ENCODE assay signal across 8 cellular contexts in genomic region chr20:48827880-48828733, GRCh38. TPM values are rescaled to one million over a fixed set of nuclear protein-coding genes. Genes with fewer than 3 reads are reported as not detected.
DNase-seq lines count a peak whose midpoint lies in the region; ATAC-seq and TF ChIP-seq lines count a peak whose summit lies in the region.

PREX1 (minus strand) TSS chr20:48827999; CDS start chr20:48827860, 139 bp downstream.

- intact Hi-C loops in IMR-90 (cut with micrococcal nuclease), result loop anchor here (5.0 to 10.0 kb wide), 2 partner anchors 79 to 173 kb away; no protein-coding TSS in a partner anchor
- intact Hi-C loops in adrenal gland (cut with DNase I), result loop anchor here in 1 of 2 donors (5.0 kb wide), 1 partner anchor 161 kb away; no protein-coding TSS in a partner anchor

- H3K9me3 ChIP-seq in IMR-90 (ENCODE audit: control insufficient read depth, insufficient read depth, low read length), result no peaks in the 10 kb centered on the region
- no peaks in the 10 kb centered on the region for H3K9me3 ChIP-seq in adrenal gland (replicated peaks in 1 of 3)
- no peaks in the 10 kb centered on the region for H3K9me3 ChIP-seq in right atrium auricular region

- BruUV-seq in IMR-90 (replicated peaks; lab: Mats Ljungman, UMichigan), result no TSS peak

- no peak within 1 kb of the TSS for H4K8ac ChIP-seq in IMR-90 (ENCODE audit: low read depth in 2 of 2, low read length in 2 of 2)

- H3K79me1 ChIP-seq in IMR-90 (ENCODE audit: low read depth in 1 of 2, low read length in 2 of 2), result no peaks in the 10 kb centered on the region

- H3K27me3 ChIP-seq in IMR-90 (ENCODE audit: control insufficient read depth, insufficient read depth, low read length) (peaks cover 18% of the 10 kb centered on the region), adrenal gland (no peaks in the 10 kb centered on the region), right atrium auricular region (no peaks in the 10 kb centered on the region)

- peaks cover 38% of the 10 kb centered on the region for H3K4me1 Mint-ChIP-seq in T-helper 1 cell treated with Interleukin-12 subunit alpha and Interleukin-12 subunit beta and Interleukin-4 antibody, amounts not matched to agents 30 μg/mL and 1 μg/mL, for 36 hours (ENCODE audit: low read depth)

- H3K36me3 ChIP-seq in IMR-90 (ENCODE audit: control insufficient read depth, insufficient read depth, low read length) (no peaks in the 10 kb centered on the region), adrenal gland (replicated peaks in 1 of 2) (no peaks in the 10 kb centered on the region), right atrium auricular region (no peaks in the 10 kb centered on the region), urinary bladder (ENCODE audit: insufficient read depth) (no peaks in the 10 kb centered on the region)

- DNase-seq in Caki2 (ENCODE audit: low read depth) (peak; percentile 93), IMR-90 (peak; percentile 61), adrenal gland (peak; percentile 78 to 86 (median 82)), right atrium auricular region (ENCODE audit: low spot score) (no peak), pulmonary artery endothelial cell (ENCODE audit: low read depth, low spot score) (peak; percentile 63)

- peaks cover 4% of the 10 kb centered on the region; the same call in 1 of the 2 replicates for H3K9me1 ChIP-seq in IMR-90 (ENCODE audit: insufficient read depth, low read length)

- peak within 1 kb of the TSS; percentile 68 for H3K4me2 ChIP-seq in IMR-90 (ENCODE audit: low read depth, low read length)

- WGBS in IMR-90 (ENCODE audit: extremely low coverage in 2 of 2, insufficient read length in 1 of 2), 2 experiments, result 1% methylated on average over 84 of the region's 122 CpGs; no CpG with 5 or more reads in 1 of the 2 experiments
- 1% methylated on average over 13 to 122 of the region's 122 CpGs for WGBS in adrenal gland, 4 donors
- 1% methylated on average over 121 of the region's 122 CpGs for WGBS in urinary bladder

- peak within 1 kb of the TSS; percentile 97 for H3K4me3 Mint-ChIP-seq in T-helper 1 cell treated with Interleukin-12 subunit alpha and Interleukin-12 subunit beta and Interleukin-4 antibody, amounts not matched to agents 30 μg/mL and 1 μg/mL, for 36 hours

- dilution Hi-C loops in IMR-90 (cut with HindIII; ENCODE audit: low sequenced_read_pairs, unreplicated experiment), result no loop called here

- H3K56ac ChIP-seq in IMR-90 (ENCODE audit: extremely low read depth, insufficient read depth, low read length), result no peak within 1 kb of the TSS

- H3K4me1 ChIP-seq in IMR-90 (ENCODE audit: control insufficient read depth, insufficient read depth, low read length) (peaks cover 13% of the 10 kb centered on the region; the same call in 1 of the 2 replicates), adrenal gland (replicated peaks in 1 of 2) (peaks cover 23 to 57% of the 10 kb centered on the region in 2 donors), right atrium auricular region (peaks cover 0 to 32% of the 10 kb centered on the region in 2 donors), urinary bladder (ENCODE audit: insufficient read depth) (peaks cover 2% of the 10 kb centered on the region)

- ATAC-seq in GM21360 (IDR thresholded peaks at IDR 0.05; ENCODE audit: unreplicated experiment) (peak; percentile 44), IMR-90 (ENCODE audit: low read depth) (peak; percentile 84)

- no peak within 1 kb of the TSS for H3K4ac ChIP-seq in IMR-90 (ENCODE audit: low read depth, low read length)

- H3K27ac Mint-ChIP-seq in T-helper 1 cell treated with Interleukin-12 subunit alpha and Interleukin-12 subunit beta and Interleukin-4 antibody, amounts not matched to agents 30 μg/mL and 1 μg/mL, for 36 hours, result peak within 1 kb of the TSS; percentile 89

- H3K4me3 ChIP-seq in IMR-90 (ENCODE audit: insufficient read depth, low read depth, low read length), result peak within 1 kb of the TSS; percentile 58
- peak within 1 kb of the TSS in 3 of 4 donors; percentile 9 to 73 (median 72) for H3K4me3 ChIP-seq in adrenal gland
- H3K4me3 ChIP-seq in right atrium auricular region, result peak within 1 kb of the TSS; percentile 73 to 77
- peak within 1 kb of the TSS; percentile 83 for H3K4me3 ChIP-seq in urinary bladder (ENCODE audit: low read depth, low read length)

- no peak within 1 kb of the TSS; the same call in 2 of the 3 replicates for H2BK15ac ChIP-seq in IMR-90 (ENCODE audit: low read depth, low read length)

- 0 out of 2 replicates have a peak within 1 kb of the TSS, but pooled peaks have one; percentile 26 for H2BK120ac ChIP-seq in IMR-90 (ENCODE audit: low read depth, low read length)

- H2BK20ac ChIP-seq in IMR-90 (ENCODE audit: low read depth, low read length), result no peak within 1 kb of the TSS

- 0 out of 2 replicates have a peak, but pooled peaks cover 4% of the 10 kb centered on the region for H4K20me1 ChIP-seq in IMR-90 (ENCODE audit: insufficient read depth, low read length)

- peak within 1 kb of the TSS; percentile 13; the same call in 1 of the 2 replicates for H3K23ac ChIP-seq in IMR-90 (ENCODE audit: low read depth, low read length)

- peak within 1 kb of the TSS; percentile 92 for H2AFZ ChIP-seq in IMR-90 (replicated peaks; ENCODE audit: low read length, poor library complexity)

- H4K5ac ChIP-seq in IMR-90 (ENCODE audit: low read depth, low read length), result no peak within 1 kb of the TSS

- TF ChIP-seq CTCF in IMR-90 (conservative IDR thresholded peaks at IDR 0.05; ENCODE audit: low read depth, low read length) (no peak), adrenal gland (IDR thresholded peaks at IDR 0.05) (peak in 3 of 6 experiments; percentile 39 to 56 (median 48)), right atrium auricular region (IDR thresholded peaks at IDR 0.05) (peak; percentile 15 to 38)

- POLR2A ChIA-PET in IMR-90 (lab: Charles Lee; ENCODE audit: unreplicated experiment), result interaction anchor here (0.6 kb wide), 1 partner anchor 20 kb away, joined by 4 read pairs; no protein-coding TSS in a partner anchor

- H3K14ac ChIP-seq in IMR-90 (replicated peaks; ENCODE audit: low read depth, low read length), result no peak within 1 kb of the TSS

- CTCF ChIA-PET in IMR-90 (lab: Yijun Ruan, JAX), result no interaction called here

- no peak within 1 kb of the TSS for H2BK5ac ChIP-seq in IMR-90 (ENCODE audit: low read depth, low read length, poor library complexity, severe bottlenecking)

- H4K91ac ChIP-seq in IMR-90 (ENCODE audit: insufficient read depth, low read depth, low read length), result no peak within 1 kb of the TSS

- no peak for TF ChIP-seq RAD21 in IMR-90 (IDR thresholded peaks at IDR 0.05; ENCODE audit: low read length)

- no peak for TF ChIP-seq POLR2A in IMR-90 (IDR thresholded peaks at IDR 0.05; ENCODE audit: low read depth, low read length)
- peak; percentile 7 to 65 for TF ChIP-seq POLR2A in adrenal gland (IDR thresholded peaks at IDR 0.05)

- H2AK5ac ChIP-seq in IMR-90 (ENCODE audit: low read depth, low read length), result no peak within 1 kb of the TSS

- no peak within 1 kb of the TSS for H3K18ac ChIP-seq in IMR-90 (ENCODE audit: low read depth, low read length)

- peaks cover 18% of the 10 kb centered on the region for H3K27me3 Mint-ChIP-seq in T-helper 1 cell treated with Interleukin-12 subunit alpha and Interleukin-12 subunit beta and Interleukin-4 antibody, amounts not matched to agents 30 μg/mL and 1 μg/mL, for 36 hours (ENCODE audit: low read depth)

- no peaks in the 10 kb centered on the region for H3K9me3 Mint-ChIP-seq in T-helper 1 cell treated with Interleukin-12 subunit alpha and Interleukin-12 subunit beta and Interleukin-4 antibody, amounts not matched to agents 30 μg/mL and 1 μg/mL, for 36 hours

- H3K36me3 Mint-ChIP-seq in T-helper 1 cell treated with Interleukin-12 subunit alpha and Interleukin-12 subunit beta and Interleukin-4 antibody, amounts not matched to agents 30 μg/mL and 1 μg/mL, for 36 hours (ENCODE audit: low read depth), result peaks cover 16% of the 10 kb centered on the region

- in situ Hi-C loops in Caki2 (cut with HindIII; ENCODE audit: low pct_unique_long_range_greater_than_20kb, low sequenced_read_pairs), result no loop called here
- in situ Hi-C loops in IMR-90 (cut with MboI; ENCODE audit: low sequenced_read_pairs), result no loop called here

- peak within 1 kb of the TSS; percentile 39 for H3K9ac ChIP-seq in IMR-90 (ENCODE audit: low read depth, low read length)

- H3K27ac ChIP-seq in IMR-90 (ENCODE audit: insufficient read depth, low read length), result no peak within 1 kb of the TSS
- H3K27ac ChIP-seq in adrenal gland, result peak within 1 kb of the TSS in 3 of 5 donors; percentile 72 to 89 (median 80)
- H3K27ac ChIP-seq in right atrium auricular region, result peak within 1 kb of the TSS; percentile 71 to 73
- no peak within 1 kb of the TSS for H3K27ac ChIP-seq in urinary bladder (ENCODE audit: low read depth)

- H2AK9ac ChIP-seq in IMR-90 (replicated peaks; ENCODE audit: low read depth, low read length, poor library complexity), result no peak within 1 kb of the TSS

TF ChIP-seq in IMR-90, 13 proteins besides CTCF, POLR2A, EP300 and RAD21:
- TF ChIP-seq NFE2L2 (IDR thresholded peaks at IDR 0.05; ENCODE audit: low read depth, low read length) (no peak), MAZ (IDR thresholded peaks at IDR 0.05; ENCODE audit: borderline replicate concordance, low read depth, low read length) (peak; percentile 56; the same call in 1 of the 2 replicates)

RNA-seq across cellular contexts. Expression of gene PREX1, which starts in this region (rescaled TPM):
- total RNA-seq in Caki2 (2014; rRNA removed; shearing (Covaris generic); ENCODE audit: low replicate concordance), result 39.4 and 41.4 TPM in 2 replicates
- 0.56 and 0.72 TPM in 2 replicates for total RNA-seq in IMR-90 (2012; rRNA removed)
- 0.67 and 0.69 TPM in 2 replicates for polyA plus RNA-seq in IMR-90 (2012; rRNA removed)
- polyA plus RNA-seq in IMR-90 (2012; cell fraction: cytosol; rRNA removed), result 0.58 and 0.84 TPM in 2 replicates
- polyA plus RNA-seq in IMR-90 (2012; cell fraction: nucleus; rRNA removed; ENCODE audit: low replicate concordance), result 0.75 and 1.5 TPM in 2 replicates
- 10 to 100 TPM; 40.4 to 85.1 (median 49.8) TPM for total RNA-seq in adrenal gland
- polyA plus RNA-seq in adrenal gland, result 10 to 100 TPM; 19.7 to 37.6 (median 22.0) TPM
- 10 to 100 TPM; 11.5 to 21.7 TPM for total RNA-seq in right atrium auricular region
- 105 and 115 TPM in 2 replicates for total RNA-seq in pulmonary artery endothelial cell
- 18.1 TPM for total RNA-seq in urinary bladder
- polyA plus RNA-seq in urinary bladder, result 12.6 TPM

Comparison
In these comparisons a context has a peak if more than half of its experiments do, and no peak if none do; other contexts are left out.
1. H3K27ac ChIP-seq: peak in adrenal gland (3 of 5) and right atrium auricular region (2 of 2); none in IMR-90 (single experiment) and urinary bladder (single experiment).
2. Peak in every context shown above with its lines, with median percentiles within 50 percentile points of each other: H3K4me3 ChIP-seq.